32 cellular contexts compared by ENCODE assay signal in genomic region chr12:30900351-30900750, GRCh38. TPM values are rescaled to one million over a fixed set of nuclear protein-coding genes. Genes with fewer than 3 reads are reported as not detected.
"Had no signal": no experiment of that assay in that cellular context is flagged by ENCODE, and none has a peak within 500 bp of the region (broad histone marks: within the 10 kb centered on the region; RNA-seq: fewer than 3 reads in every experiment).

No MANE protein-coding gene starts in this region.

- H3K27ac ChIP-seq: neutrophil, ovary, parathyroid adenoma, psoas muscle, right lobe of liver, sigmoid colon, suprapubic skin, testis, tibial artery, transverse colon, upper lobe of right lung, uterus had no signal

- H3K36me3 ChIP-seq: neutrophil, ovary, right lobe of liver, sigmoid colon, suprapubic skin, tibial artery, transverse colon, upper lobe of right lung, uterus had no signal

- H3K79me2 ChIP-seq: parathyroid adenoma had no signal

- H3K4me1 ChIP-seq: psoas muscle, right lobe of liver, testis, tibial artery, transverse colon, upper lobe of right lung, uterus had no signal

- ATAC-seq: naive thymus-derived CD4-positive, alpha-beta T cell; natural killer cell; psoas muscle; right cardiac atrium; right lobe of liver; stimulated activated memory B cell treated with anti-CD40 and anti-IgM and Interleukin-4, amounts not matched to agents 10 μg/mL and 1 μg/mL and 100 μg/mL, for 72 hours; stimulated activated naive CD8-positive, alpha-beta T cell treated with anti-CD3 and anti-CD28 coated beads, Interleukin-15, amount 100 ng/mL, for 72 hours; stimulated activated naive CD8-positive, alpha-beta T cell treated with anti-CD3 and anti-CD28 coated beads, Interleukin-15, Interleukin-2, amounts not matched to agents 100 U/mL and 50 U/mL, for 24 hours; upper lobe of right lung had no signal

- DNase-seq: naive thymus-derived CD4-positive, alpha-beta T cell; natural killer cell; nucleus accumbens; ovary; posterior cingulate gyrus; psoas muscle; right cardiac atrium; right lobe of liver; sigmoid colon; small intestine; stimulated activated CD4-positive, alpha-beta T cell treated with anti-CD3 and anti-CD28 coated beads, Interleukin-15, amount 100 ng/mL, for 24 hours; stimulated activated CD4-positive, alpha-beta T cell treated with anti-CD3 and anti-CD28 coated beads, Interleukin-2, amount 100 ng/mL, for 24 hours; stimulated activated CD4-positive, alpha-beta T cell treated with anti-CD3 and anti-CD28 coated beads, Interleukin-4, amount 100 ng/mL, for 1 hour; stimulated activated CD4-positive, alpha-beta T cell treated with anti-CD3 and anti-CD28 coated beads, Interleukin-4, amount 100 ng/mL, for 4 hours; stimulated activated CD8-positive, alpha-beta memory T cell treated with anti-CD3 and anti-CD28 coated beads, Interleukin-4, amount 100 ng/mL, for 48 hours; stimulated activated naive CD4-positive, alpha-beta T cell; stimulated activated naive CD8-positive, alpha-beta T cell treated with anti-CD3 and anti-CD28 coated beads, Interleukin-15, amount 100 ng/mL, for 72 hours; stimulated activated naive CD8-positive, alpha-beta T cell treated with anti-CD3 and anti-CD28 coated beads, Interleukin-15, Interleukin-2, amounts not matched to agents 100 U/mL and 50 U/mL, for 24 hours; substantia nigra; testis; tibial artery; transverse colon; upper lobe of right lung; uterus had no signal

- H3K27ac Mint-ChIP-seq: naive thymus-derived CD4-positive, alpha-beta T cell; natural killer cell; nephron; progenitor cell of endocrine pancreas; stimulated activated memory B cell treated with anti-CD40 and anti-IgM and Interleukin-4, amounts not matched to agents 10 μg/mL and 1 μg/mL and 100 μg/mL, for 72 hours; stimulated activated naive CD8-positive, alpha-beta T cell treated with anti-CD3 and anti-CD28 coated beads, Interleukin-15, amount 100 ng/mL, for 72 hours; type B pancreatic cell had no signal

- H3K4me3 Mint-ChIP-seq: naive thymus-derived CD4-positive, alpha-beta T cell; natural killer cell; nephron; neural crest cell; stimulated activated memory B cell treated with anti-CD40 and anti-IgM and Interleukin-4, amounts not matched to agents 10 μg/mL and 1 μg/mL and 100 μg/mL, for 72 hours; stimulated activated naive CD8-positive, alpha-beta T cell treated with anti-CD3 and anti-CD28 coated beads, Interleukin-15, amount 100 ng/mL, for 72 hours; type B pancreatic cell had no signal

- H3K9me3 ChIP-seq: neutrophil, ovary, psoas muscle, right lobe of liver, sigmoid colon, suprapubic skin, testis, tibial artery, transverse colon, upper lobe of right lung, uterus had no signal

- H3K4me3 ChIP-seq: ovary, psoas muscle, right lobe of liver, sigmoid colon, suprapubic skin, testis, tibial artery, transverse colon, upper lobe of right lung, uterus had no signal

- H2AFZ ChIP-seq: parathyroid adenoma had no signal

- H3K9me3 Mint-ChIP-seq: natural killer cell; nephron; neural crest cell; stimulated activated memory B cell treated with anti-CD40 and anti-IgM and Interleukin-4, amounts not matched to agents 10 μg/mL and 1 μg/mL and 100 μg/mL, for 72 hours; stimulated activated naive CD8-positive, alpha-beta T cell treated with anti-CD3 and anti-CD28 coated beads, Interleukin-15, amount 100 ng/mL, for 72 hours; type B pancreatic cell had no signal

- H3K4me1 Mint-ChIP-seq: naive thymus-derived CD4-positive, alpha-beta T cell; natural killer cell; neural crest cell; stimulated activated memory B cell treated with anti-CD40 and anti-IgM and Interleukin-4, amounts not matched to agents 10 μg/mL and 1 μg/mL and 100 μg/mL, for 72 hours; stimulated activated naive CD8-positive, alpha-beta T cell treated with anti-CD3 and anti-CD28 coated beads, Interleukin-15, amount 100 ng/mL, for 72 hours had no signal

- H3K36me3 Mint-ChIP-seq: naive thymus-derived CD4-positive, alpha-beta T cell; natural killer cell; stimulated activated memory B cell treated with anti-CD40 and anti-IgM and Interleukin-4, amounts not matched to agents 10 μg/mL and 1 μg/mL and 100 μg/mL, for 72 hours; type B pancreatic cell had no signal

- H3K27me3 ChIP-seq: neutrophil, ovary, right lobe of liver, sigmoid colon, suprapubic skin, testis, transverse colon, upper lobe of right lung, uterus had no signal

RNA-seq across cellular contexts. Expression of gene TSPAN11, which starts 26.2 kb away (rescaled TPM):
- total RNA-seq: naive thymus-derived CD4-positive, alpha-beta T cell; natural killer cell had no signal
